In the genomic region with DNA sequence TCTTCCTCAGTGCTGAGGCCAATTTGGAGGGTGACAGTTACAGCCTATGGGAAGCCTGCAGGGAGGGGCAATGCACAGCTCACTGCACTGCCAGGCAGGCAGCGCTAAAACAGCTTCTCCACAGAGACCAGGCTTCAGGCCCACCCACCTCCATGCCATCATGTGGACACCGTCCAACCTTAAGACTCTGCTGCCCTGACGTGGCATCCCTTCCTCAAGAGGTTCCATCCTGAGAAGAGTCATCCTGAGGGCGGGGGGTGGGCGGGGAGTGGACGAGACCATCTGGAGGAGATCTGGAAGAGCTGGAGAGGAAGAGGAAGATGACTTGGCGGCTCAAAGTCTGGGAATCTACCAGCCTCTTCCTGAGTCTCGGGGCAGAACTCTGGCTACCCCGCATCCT, we compare ENCODE assay signal across 20 cellular contexts. TPM values are rescaled to one million over a fixed set of nuclear protein-coding genes. Genes with fewer than 3 reads are reported as not detected.
A peak's percentile ranks its signal among the peaks of the same experiment; 100 is the strongest.
DNase-seq lines count a peak whose midpoint lies in the region; ATAC-seq and TF ChIP-seq lines count a peak whose summit lies in the region.
"Had no signal": no experiment of that assay in that cellular context is flagged by ENCODE, and none has a peak within 500 bp of the region (broad histone marks: within the 10 kb centered on the region; RNA-seq: fewer than 3 reads in every experiment).

No MANE protein-coding gene starts in this region.

- no peaks in the 10 kb centered on the region for H3K9me3 Mint-ChIP-seq in stimulated activated naive CD8-positive, alpha-beta T cell treated with anti-CD3 and anti-CD28 coated beads, Interleukin-15, amount 100 ng/mL, for 72 hours
- H3K9me3 Mint-ChIP-seq: central memory CD8-positive, alpha-beta T cell had no signal

- H3K27me3 ChIP-seq in BLaER1 = no peaks in the 10 kb centered on the region
- H3K27me3 ChIP-seq: right lobe of liver, SJSA1, tibial nerve had no signal

- H3K9me3 ChIP-seq in BLaER1 = no peaks in the 10 kb centered on the region
- H3K9me3 ChIP-seq in HEK293 (ENCODE audit: control insufficient read depth, insufficient read depth, low read depth, low read length) = no peaks in the 10 kb centered on the region
- no peaks in the 10 kb centered on the region for H3K9me3 ChIP-seq in mucosa of descending colon
- H3K9me3 ChIP-seq: right lobe of liver, SJSA1, tibial nerve had no signal

- no peaks in the 10 kb centered on the region for H3K36me3 ChIP-seq in BLaER1
- no peaks in the 10 kb centered on the region for H3K36me3 ChIP-seq in HEK293 (ENCODE audit: control insufficient read depth in 2 of 2, insufficient read depth in 1 of 2, low read length in 2 of 2)
- H3K36me3 ChIP-seq in mucosa of descending colon (ENCODE audit: low read depth) = no peaks in the 10 kb centered on the region
- H3K36me3 ChIP-seq: right lobe of liver, SJSA1, tibial nerve had no signal

- H3K4me2 ChIP-seq in BLaER1 = peak overlapping the region; percentile 46
- H3K4me2 ChIP-seq: KMS-11 had no signal

- TF ChIP-seq CTCF in HEK293 (tag by site-specific recombination; IDR thresholded peaks at IDR 0.05) = no peak
- no peak for TF ChIP-seq CTCF in coronary artery (IDR thresholded peaks at IDR 0.05)
- TF ChIP-seq CTCF in mucosa of descending colon (IDR thresholded peaks at IDR 0.05) = no peak

- peaks cover 5% of the 10 kb centered on the region for H3K4me1 Mint-ChIP-seq in stimulated activated naive CD8-positive, alpha-beta T cell treated with anti-CD3 and anti-CD28 coated beads, Interleukin-15, amount 100 ng/mL, for 72 hours
- H3K4me1 Mint-ChIP-seq: central memory CD8-positive, alpha-beta T cell had no signal

- CTCF ChIA-PET in HEK293 (lab: Yijun Ruan, JAX) = interaction anchor here (0.8 to 2.0 kb wide), 3 partner anchors 24 to 104 kb away, joined by 4 to 7 read pairs (median 5); no protein-coding TSS in a partner anchor

- H4K20me1 ChIP-seq in BLaER1 = no peaks in the 10 kb centered on the region

- peak; percentile 7 for ATAC-seq in mucosa of descending colon
- ATAC-seq in HG03159 (IDR thresholded peaks at IDR 0.05; ENCODE audit: unreplicated experiment) = no peak
- ATAC-seq in stimulated activated naive CD8-positive, alpha-beta T cell treated with anti-CD3 and anti-CD28 coated beads, Interleukin-15, amount 100 ng/mL, for 72 hours = no peak

- DNase-seq in coronary artery (ENCODE audit: low spot score) (peak; percentile 66), mucosa of descending colon (peak in 1 of 3 donors; percentile 28), NCI-H510A treated with DMSO at 0.1 percent for 48 hours (lab: John Stamatoyannopoulos, UW) (no peak)
- no peak for DNase-seq in stimulated activated CD4-positive, alpha-beta T cell treated with anti-CD3 and anti-CD28 coated beads, Interleukin-4, amount 100 ng/mL, for 1 hour
- no peak for DNase-seq in stimulated activated naive CD8-positive, alpha-beta T cell treated with anti-CD3 and anti-CD28 coated beads, Interleukin-15, amount 100 ng/mL, for 72 hours
- DNase-seq: activated CD4-positive, alpha-beta T cell treated with anti-CD3 and anti-CD28 coated beads for 48 hours; hippocampal formation; NCI-H146; NCI-H345; right lobe of liver; stimulated activated CD4-positive, alpha-beta T cell treated with anti-CD3 and anti-CD28 coated beads, Interleukin-4, amount 100 ng/mL, for 24 hours had no signal

- H3K4me3 ChIP-seq in BLaER1 (no peak overlapping the region), HEK293 (ENCODE audit: low read depth, low read length) (no peak overlapping the region), coronary artery (no peak overlapping the region), mucosa of descending colon (no peak overlapping the region)
- H3K4me3 ChIP-seq: lung, right lobe of liver, SJSA1, tibial nerve had no signal

- H3K27ac Mint-ChIP-seq in stimulated activated naive CD8-positive, alpha-beta T cell treated with anti-CD3 and anti-CD28 coated beads, Interleukin-15, amount 100 ng/mL, for 72 hours = peak overlapping the region in 1 of 2 donors; percentile 89
- H3K27ac Mint-ChIP-seq: activated naive CD8-positive, alpha-beta T cell had no signal

- no peak overlapping the region for H3K4me3 Mint-ChIP-seq in stimulated activated naive CD8-positive, alpha-beta T cell treated with anti-CD3 and anti-CD28 coated beads, Interleukin-15, amount 100 ng/mL, for 72 hours
- H3K4me3 Mint-ChIP-seq: activated naive CD8-positive, alpha-beta T cell; central memory CD8-positive, alpha-beta T cell had no signal

- POLR2A ChIA-PET in HEK293 (lab: Yijun Ruan, JAX) = interaction anchor here (0.7 kb wide), 1 partner anchor 13 kb away, joined by 3 read pairs; no protein-coding TSS in a partner anchor

- H3K4me1 ChIP-seq in BLaER1 (peaks cover 15% of the 10 kb centered on the region), HEK293 (ENCODE audit: control insufficient read depth, insufficient read depth, low read length) (no peaks in the 10 kb centered on the region), mucosa of descending colon (ENCODE audit: low read depth) (peaks cover 22% of the 10 kb centered on the region)

- intact Hi-C loops in mucosa of descending colon (cut with DNase I, micrococcal nuclease) = loop anchor here in 1 of 2 donors (10.0 kb wide), 1 partner anchor 76 kb away; no protein-coding TSS in a partner anchor

- peaks cover 18% of the 10 kb centered on the region for H3K27me3 Mint-ChIP-seq in stimulated activated naive CD8-positive, alpha-beta T cell treated with anti-CD3 and anti-CD28 coated beads, Interleukin-15, amount 100 ng/mL, for 72 hours

- no peak overlapping the region for H3K27ac ChIP-seq in BLaER1
- no peak overlapping the region for H3K27ac ChIP-seq in HEK293 (ENCODE audit: extremely low read depth, low read depth, low read length)
- no peak overlapping the region for H3K27ac ChIP-seq in coronary artery
- H3K27ac ChIP-seq: KMS-11, right lobe of liver, SJSA1, tibial nerve had no signal

- H3K9ac ChIP-seq in BLaER1 = no peak overlapping the region
- H3K9ac ChIP-seq: KMS-11 had no signal

TF ChIP-seq in HEK293, 187 proteins besides CTCF, POLR2A, EP300 and RAD21:
- TF ChIP-seq ZSCAN30 (tag by site-specific recombination; IDR thresholded peaks at IDR 0.05) (no peak), ZNF645 (tag by site-specific recombination; IDR thresholded peaks at IDR 0.05) (no peak), ZNF121 (tag by site-specific recombination; IDR thresholded peaks at IDR 0.05) (no peak), EGR2 (tag by site-specific recombination; IDR thresholded peaks at IDR 0.05; ENCODE audit: low read depth) (peak; percentile 70), ZNF626 (tag by site-specific recombination; IDR thresholded peaks at IDR 0.05) (no peak), KLF10 (tag by site-specific recombination; IDR thresholded peaks at IDR 0.05) (no peak), ZFHX2 (tag by site-specific recombination; conservative IDR thresholded peaks at IDR 0.05) (peak; percentile 40; the same call in 1 of the 2 replicates)
- TF ChIP-seq, protein P1, sequence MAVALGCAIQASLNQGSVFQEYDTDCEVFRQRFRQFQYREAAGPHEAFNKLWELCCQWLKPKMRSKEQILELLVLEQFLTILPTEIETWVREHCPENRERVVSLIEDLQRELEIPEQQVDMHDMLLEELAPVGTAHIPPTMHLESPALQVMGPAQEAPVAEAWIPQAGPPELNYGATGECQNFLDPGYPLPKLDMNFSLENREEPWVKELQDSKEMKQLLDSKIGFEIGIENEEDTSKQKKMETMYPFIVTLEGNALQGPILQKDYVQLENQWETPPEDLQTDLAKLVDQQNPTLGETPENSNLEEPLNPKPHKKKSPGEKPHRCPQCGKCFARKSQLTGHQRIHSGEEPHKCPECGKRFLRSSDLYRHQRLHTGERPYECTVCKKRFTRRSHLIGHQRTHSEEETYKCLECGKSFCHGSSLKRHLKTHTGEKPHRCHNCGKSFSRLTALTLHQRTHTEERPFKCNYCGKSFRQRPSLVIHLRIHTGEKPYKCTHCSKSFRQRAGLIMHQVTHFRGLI (tag by site-specific recombination; IDR thresholded peaks at IDR 0.05) = no peak

RNA-seq across cellular contexts. Expression of gene ACVRL1, which starts 8.4 kb away (rescaled TPM):
- 100 to 1,000 TPM; 132 to 261 (median 247) TPM for total RNA-seq in mucosa of descending colon

RNA-seq across cellular contexts. Expression of gene ANKRD33, which starts 11.0 kb away (rescaled TPM):
- under 1 TPM in 1 of 3 donors, not detected in 2; 0.46 TPM for total RNA-seq in mucosa of descending colon
- total RNA-seq: SJSA1 had no signal

RNA-seq across cellular contexts. Expression of gene FIGNL2, which starts 50.4 kb away (rescaled TPM):
- under 1 TPM; 0.26 to 0.44 (median 0.34) TPM for total RNA-seq in mucosa of descending colon
- total RNA-seq: SJSA1 had no signal

RNA-seq across cellular contexts. Expression of gene ACVR1B, which starts 52.6 kb away (rescaled TPM):
- 10 to 100 TPM; 42.4 to 95.7 (median 77.3) TPM for total RNA-seq in mucosa of descending colon
